8 cellular contexts compared by ENCODE assay signal in genomic region chr14:89416002-89416995, GRCh38. TPM values are rescaled to one million over a fixed set of nuclear protein-coding genes. Genes with fewer than 3 reads are reported as not detected.
DNase-seq lines count a peak whose midpoint lies in the region; ATAC-seq and TF ChIP-seq lines count a peak whose summit lies in the region.

No MANE protein-coding gene starts in this region.

- H3K36me3 ChIP-seq in upper lobe of left lung: peaks cover 0 to 7% (median 2%) of the 10 kb centered on the region in 4 donors

- no peaks in the 10 kb centered on the region for H3K27me3 ChIP-seq in upper lobe of left lung

- intact Hi-C loops in left cardiac atrium (cut with DNase I): loop anchor here in 1 of 2 donors (5.0 to 10.0 kb wide), 4 partner anchors 111 to 371 kb away; no protein-coding TSS in a partner anchor
- intact Hi-C loops in posterior cingulate gyrus (cut with DNase I): loop anchor here (2.0 to 5.0 kb wide), 3 partner anchors 203 to 496 kb away; no protein-coding TSS in a partner anchor

- TF ChIP-seq CTCF in GM12865 (IDR thresholded peaks at IDR 0.05; ENCODE audit: insufficient read depth, low read depth, low read length, missing control alignments) (no peak), upper lobe of left lung (IDR thresholded peaks at IDR 0.05) (no peak)

- peaks cover 23 to 35% (median 30%) of the 10 kb centered on the region in 4 donors for H3K4me1 ChIP-seq in upper lobe of left lung

- DNase-seq in GM12865 (ENCODE audit: low read depth) (peak; percentile 99), NCI-H1417 (lab: John Stamatoyannopoulos, UW) (peak; percentile 98), T follicular helper cell (ENCODE audit: low read depth) (peak; percentile 98), amniotic epithelial cell (ENCODE audit: low read depth) (peak; percentile 98), left cardiac atrium (peak; percentile 96), posterior cingulate gyrus (peak; percentile 96 to 100 (median 98)), upper lobe of left lung (peak; percentile 97 to 100)

- H3K4me3 ChIP-seq in GM12865 (ENCODE audit: low read depth, low read length) (peak overlapping the region; percentile 99), upper lobe of left lung (peak overlapping the region; percentile 63 to 94 (median 91))

- 1% methylated on average over 17 to 47 of the region's 98 CpGs for WGBS in upper lobe of left lung, 2 donors

- peak overlapping the region; percentile 95 to 97 (median 96) for H3K27ac ChIP-seq in upper lobe of left lung

- ATAC-seq in HG02763 (IDR thresholded peaks at IDR 0.05; ENCODE audit: unreplicated experiment): peak; percentile 81
- peak; percentile 90 to 91 for ATAC-seq in left cardiac atrium
- ATAC-seq in upper lobe of left lung (ENCODE audit: low FRiP score in 2 of 2): peak; percentile 91

- peak in 3 of 4 donors; percentile 36 to 69 (median 62) for TF ChIP-seq POLR2A in upper lobe of left lung (IDR thresholded peaks at IDR 0.05)

- no peaks in the 10 kb centered on the region for H3K9me3 ChIP-seq in upper lobe of left lung

- no peak for TF ChIP-seq EP300 in upper lobe of left lung (IDR thresholded peaks at IDR 0.05)

RNA-seq across cellular contexts. Expression of gene FOXN3, which starts 0.7 kb away (rescaled TPM):
- total RNA-seq in left cardiac atrium (100 to 1,000 TPM; 115 to 119 TPM), upper lobe of left lung (100 to 1,000 TPM in 2 of 6 donors, 10 to 100 TPM in 4; 63.4 to 115 (median 77.2) TPM)

Comparison
In these comparisons a context has a peak if more than half of its experiments do, and no peak if none do; other contexts are left out.
1. Peak in every context shown above with its lines: DNase-seq, ATAC-seq, H3K4me3 ChIP-seq and H3K27ac ChIP-seq.